In genomic region chr1:185263780-185264179, GRCh38 we compare ENCODE assay signal across 29 cellular contexts.
"Had no signal": no experiment of that assay in that cellular context is flagged by ENCODE, and none has a peak within 500 bp of the region (broad histone marks: within the 10 kb centered on the region; RNA-seq: fewer than 3 reads in every experiment).

No MANE protein-coding gene starts in this region.

- H3K27ac ChIP-seq: colonic mucosa, coronary artery, dorsolateral prefrontal cortex, epithelial cell of prostate, esophagus muscularis mucosa, esophagus squamous epithelium, foreskin keratinocyte, gastrocnemius medialis, gastroesophageal sphincter, heart left ventricle, heart right ventricle, hepatocyte had no signal

- H3K27ac Mint-ChIP-seq: dendritic cell treated with granulocyte-macrophage colony-stimulating factor and Interleukin-4, amounts not matched to agents 40 ng/mL and 50 ng/mL, for 4 days; effector memory CD8-positive, alpha-beta T cell; endodermal cell had no signal

- H3K4me3 Mint-ChIP-seq: dendritic cell treated with granulocyte-macrophage colony-stimulating factor and Interleukin-4, amounts not matched to agents 40 ng/mL and 50 ng/mL, for 4 days; effector memory CD8-positive, alpha-beta T cell; endodermal cell had no signal

- H3K27me3 ChIP-seq: colonic mucosa, dorsolateral prefrontal cortex, esophagus muscularis mucosa, esophagus squamous epithelium, foreskin keratinocyte, gastrocnemius medialis, gastroesophageal sphincter, heart left ventricle, heart right ventricle, hepatocyte had no signal

- H3K4me1 ChIP-seq: colonic mucosa, esophagus squamous epithelium, foreskin keratinocyte had no signal

- H3K4me2 ChIP-seq: hepatocyte had no signal

- FAIRE-seq: endometrium, endothelial cell of umbilical vein, frontal cortex had no signal

- H3K9me3 ChIP-seq: colonic mucosa, esophagus muscularis mucosa, esophagus squamous epithelium, gastrocnemius medialis, gastroesophageal sphincter, heart left ventricle, heart right ventricle had no signal

- H3K4me3 ChIP-seq: colonic mucosa, coronary artery, dorsolateral prefrontal cortex, esophagus muscularis mucosa, esophagus squamous epithelium, gastrocnemius medialis, gastroesophageal sphincter, heart left ventricle, heart right ventricle, hepatocyte had no signal

- H2AFZ ChIP-seq: hepatocyte had no signal

- H3K36me3 ChIP-seq: colonic mucosa, esophagus muscularis mucosa, esophagus squamous epithelium, gastrocnemius medialis, gastroesophageal sphincter, heart left ventricle, heart right ventricle had no signal

- H3K9me3 Mint-ChIP-seq: dendritic cell treated with granulocyte-macrophage colony-stimulating factor and Interleukin-4, amounts not matched to agents 40 ng/mL and 50 ng/mL, for 4 days; effector memory CD8-positive, alpha-beta T cell; endodermal cell had no signal

- H3K27me3 Mint-ChIP-seq: dendritic cell treated with granulocyte-macrophage colony-stimulating factor and Interleukin-4, amounts not matched to agents 40 ng/mL and 50 ng/mL, for 4 days; effector memory CD8-positive, alpha-beta T cell had no signal

- ATAC-seq: effector memory CD8-positive, alpha-beta T cell; esophagus mucosa; foreskin keratinocyte; gastrocnemius medialis; gastroesophageal sphincter; heart left ventricle; heart right ventricle had no signal

- H3K79me2 ChIP-seq: hepatocyte had no signal

- DNase-seq: colonic mucosa; cortex of kidney; dermis blood vessel endothelial cell; dorsolateral prefrontal cortex; effector CD4-positive, alpha-beta T cell; effector CD8-positive, alpha-beta T cell; effector memory CD4-positive, alpha-beta T cell; effector memory CD8-positive, alpha-beta T cell; endodermal cell; esophagus squamous epithelium; foreskin fibroblast; foreskin keratinocyte; foreskin melanocyte; gastrocnemius medialis; glutamatergic neuron; head of caudate nucleus; heart left ventricle; heart right ventricle; hippocampal formation had no signal
